ENCODE assay signal across 9 cellular contexts in the genomic region with DNA sequence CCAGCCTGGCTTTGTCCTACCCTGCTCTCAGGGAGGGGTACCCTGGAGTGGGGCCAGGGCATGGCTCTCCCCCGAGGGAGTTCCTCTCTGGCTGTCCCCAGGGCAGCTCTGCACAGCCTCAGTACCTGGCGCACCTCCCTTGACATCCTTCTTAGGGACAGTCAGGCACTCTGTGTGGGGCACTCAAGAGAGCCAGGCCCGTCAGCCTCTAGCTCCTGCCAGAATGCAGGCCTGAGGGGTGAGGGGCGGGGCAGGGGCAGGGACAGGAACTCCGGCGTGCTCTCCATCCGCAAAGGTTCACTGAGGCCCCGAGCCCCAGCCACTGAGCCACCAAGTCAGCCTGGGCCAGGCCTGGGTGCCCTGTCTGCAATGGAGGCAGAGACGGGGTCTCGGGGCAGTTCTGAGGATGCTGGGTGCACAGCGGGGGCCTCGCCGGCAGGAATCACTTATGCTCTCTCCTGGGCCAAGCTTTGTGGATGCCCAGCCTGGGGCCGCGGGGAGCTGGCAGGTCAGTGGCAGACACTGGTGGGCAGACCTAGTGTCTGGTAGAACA. TPM values are rescaled to one million over a fixed set of nuclear protein-coding genes. Genes with fewer than 3 reads are reported as not detected.
A peak's percentile ranks its signal among the peaks of the same experiment; 100 is the strongest.
DNase-seq lines count a peak whose midpoint lies in the region; ATAC-seq, FAIRE-seq and TF ChIP-seq lines count a peak whose summit lies in the region.
"Had no signal": no experiment of that assay in that cellular context is flagged by ENCODE, and none has a peak within 500 bp of the region (broad histone marks: within the 10 kb centered on the region; RNA-seq: fewer than 3 reads in every experiment).

No MANE protein-coding gene starts in this region.

- peaks cover 22% of the 10 kb centered on the region for H3K36me3 Mint-ChIP-seq in HFFc6 (ENCODE audit: low read depth)
- H3K36me3 Mint-ChIP-seq in activated CD8-positive, alpha-beta T cell treated with anti-CD3 and anti-CD28 coated beads for 36 hours (ENCODE audit: low read depth), result peaks cover 20% of the 10 kb centered on the region

- peak overlapping the region; percentile 84 for H3K4me3 Mint-ChIP-seq in HFFc6
- H3K4me3 Mint-ChIP-seq in activated CD8-positive, alpha-beta T cell treated with anti-CD3 and anti-CD28 coated beads for 36 hours, result peak overlapping the region; percentile 76

- peaks cover 22% of the 10 kb centered on the region for H3K9me3 Mint-ChIP-seq in HFFc6
- H3K9me3 Mint-ChIP-seq in activated CD8-positive, alpha-beta T cell treated with anti-CD3 and anti-CD28 coated beads for 36 hours, result no peaks in the 10 kb centered on the region

- H3K27ac ChIP-seq in left lung, result peak overlapping the region; percentile 87 to 92
- peak overlapping the region; percentile 32 to 60 for H3K27ac ChIP-seq in uterus
- H3K27ac ChIP-seq: SK-N-MC had no signal

- CTCF ChIA-PET in activated CD8-positive, alpha-beta T cell treated with anti-CD3 and anti-CD28 coated beads for 36 hours (lab: Charles Lee), result interaction anchor here (0.8 to 1.6 kb wide), 3 partner anchors 10 to 81 kb away, joined by 3 to 4 read pairs (median 3); a partner anchor contains a TSS

- H3K4me1 ChIP-seq in left lung (peaks cover 12 to 38% of the 10 kb centered on the region in 2 donors), uterus (peaks cover 0 to 6% of the 10 kb centered on the region in 2 donors)

- H3K4me1 Mint-ChIP-seq in HFFc6 (ENCODE audit: low read depth), result peaks cover 32% of the 10 kb centered on the region
- H3K4me1 Mint-ChIP-seq in activated CD8-positive, alpha-beta T cell treated with anti-CD3 and anti-CD28 coated beads for 36 hours (ENCODE audit: low read depth), result peaks cover 28% of the 10 kb centered on the region

- FAIRE-seq in D721Med (lab: Jason Lieb, UNC), result no peak

- no peak for DNase-seq in HFFc6
- DNase-seq in activated CD8-positive, alpha-beta T cell treated with anti-CD3 and anti-CD28 coated beads for 36 hours, result no peak
- no peak for DNase-seq in left lung
- DNase-seq in uterus, result peak; percentile 29 to 30
- DNase-seq in NCI-H1092 treated with DMSO at 0.1 percent for 48 hours (lab: John Stamatoyannopoulos, UW), result no peak
- DNase-seq in D721Med (ENCODE audit: insufficient read length, low spot score), result no peak

- H3K4me3 ChIP-seq in left lung, result peak overlapping the region; percentile 28 to 53
- H3K4me3 ChIP-seq in uterus, result peak overlapping the region in 1 of 2 donors; percentile 17

- H3K9me3 ChIP-seq in left lung (no peaks in the 10 kb centered on the region), uterus (no peaks in the 10 kb centered on the region)

- intact Hi-C loops in activated CD8-positive, alpha-beta T cell treated with anti-CD3 and anti-CD28 coated beads for 36 hours (cut with micrococcal nuclease), result loop anchor here (5.0 kb wide), 1 partner anchor 84 kb away; no protein-coding TSS in a partner anchor
- intact Hi-C loops in left lung (cut with DNase I), result no loop called here
- intact Hi-C loops in uterus (cut with DNase I; ENCODE audit: low total_unique reads), result no loop called here

- peaks cover 7% of the 10 kb centered on the region for H3K27me3 Mint-ChIP-seq in HFFc6 (ENCODE audit: insufficient read depth)
- H3K27me3 Mint-ChIP-seq in activated CD8-positive, alpha-beta T cell treated with anti-CD3 and anti-CD28 coated beads for 36 hours, result no peaks in the 10 kb centered on the region

- ATAC-seq in GM18498 (IDR thresholded peaks at IDR 0.05; ENCODE audit: unreplicated experiment), result peak; percentile 13
- ATAC-seq in activated CD8-positive, alpha-beta T cell treated with anti-CD3 and anti-CD28 coated beads for 36 hours, result peak; percentile 29
- peak; percentile 48 for ATAC-seq in left lung
- no peak for ATAC-seq in HG03039 (IDR thresholded peaks at IDR 0.05; ENCODE audit: unreplicated experiment)

- POLR2A ChIA-PET in activated CD8-positive, alpha-beta T cell treated with anti-CD3 and anti-CD28 coated beads for 36 hours (lab: Charles Lee), result interaction anchor here (4.9 kb wide), 1 partner anchor 12 kb away, joined by 33 read pairs; a partner anchor contains a TSS

- H3K27me3 ChIP-seq in left lung (no peaks in the 10 kb centered on the region), uterus (no peaks in the 10 kb centered on the region)

- H3K36me3 ChIP-seq in left lung (peaks cover 0 to 27% of the 10 kb centered on the region in 2 donors), uterus (no peaks in the 10 kb centered on the region)

- no peak for TF ChIP-seq POLR2A in uterus (IDR thresholded peaks at IDR 0.05)

- TF ChIP-seq CTCF in HFFc6 (IDR thresholded peaks at IDR 0.05) (no peak), left lung (IDR thresholded peaks at IDR 0.05) (no peak), uterus (IDR thresholded peaks at IDR 0.05) (no peak), D721Med (IDR thresholded peaks at IDR 0.05; ENCODE audit: insufficient read depth, missing control alignments) (no peak)
- TF ChIP-seq CTCF in activated CD8-positive, alpha-beta T cell treated with anti-CD3 and anti-CD28 coated beads for 36 hours (IDR thresholded peaks at IDR 0.05), result no peak

- peak overlapping the region; percentile 94 for H3K27ac Mint-ChIP-seq in HFFc6
- peak overlapping the region; percentile 98 for H3K27ac Mint-ChIP-seq in activated CD8-positive, alpha-beta T cell treated with anti-CD3 and anti-CD28 coated beads for 36 hours

RNA-seq across cellular contexts. Expression of a gene that starts 10.1 kb away (rescaled TPM):
- total RNA-seq in HFFc6 (2021; fragmentation: NEBNext Ultra II Directional; extraction: Animal tissue kit (Norgen Biotek cat#: 25700)), result 10 to 100 TPM; 57.8 to 75.6 (median 67.2) TPM
- 10 to 100 TPM; 17.8 to 20.8 TPM for total RNA-seq in activated CD8-positive, alpha-beta T cell treated with anti-CD3 and anti-CD28 coated beads for 36 hours
- total RNA-seq in left lung, result 10 to 100 TPM; 40.8 to 47.2 TPM
- total RNA-seq in uterus, result 10 to 100 TPM in 2 of 4 donors, 1 to 10 TPM in 2; 1.8 to 22.4 (median 11.4) TPM

Comparison
In these comparisons a context has a peak if more than half of its experiments do, and no peak if none do; other contexts are left out.
1. DNase-seq: peak in uterus (2 of 2); none in HFFc6 (single experiment), activated CD8-positive, alpha-beta T cell treated with anti-CD3 and anti-CD28 coated beads for 36 hours (single experiment), left lung (0 of 2), NCI-H1092 treated with DMSO at 0.1 percent for 48 hours (single experiment) and D721Med (single experiment).